1 cellular context compared by ENCODE assay signal in the genomic region with DNA sequence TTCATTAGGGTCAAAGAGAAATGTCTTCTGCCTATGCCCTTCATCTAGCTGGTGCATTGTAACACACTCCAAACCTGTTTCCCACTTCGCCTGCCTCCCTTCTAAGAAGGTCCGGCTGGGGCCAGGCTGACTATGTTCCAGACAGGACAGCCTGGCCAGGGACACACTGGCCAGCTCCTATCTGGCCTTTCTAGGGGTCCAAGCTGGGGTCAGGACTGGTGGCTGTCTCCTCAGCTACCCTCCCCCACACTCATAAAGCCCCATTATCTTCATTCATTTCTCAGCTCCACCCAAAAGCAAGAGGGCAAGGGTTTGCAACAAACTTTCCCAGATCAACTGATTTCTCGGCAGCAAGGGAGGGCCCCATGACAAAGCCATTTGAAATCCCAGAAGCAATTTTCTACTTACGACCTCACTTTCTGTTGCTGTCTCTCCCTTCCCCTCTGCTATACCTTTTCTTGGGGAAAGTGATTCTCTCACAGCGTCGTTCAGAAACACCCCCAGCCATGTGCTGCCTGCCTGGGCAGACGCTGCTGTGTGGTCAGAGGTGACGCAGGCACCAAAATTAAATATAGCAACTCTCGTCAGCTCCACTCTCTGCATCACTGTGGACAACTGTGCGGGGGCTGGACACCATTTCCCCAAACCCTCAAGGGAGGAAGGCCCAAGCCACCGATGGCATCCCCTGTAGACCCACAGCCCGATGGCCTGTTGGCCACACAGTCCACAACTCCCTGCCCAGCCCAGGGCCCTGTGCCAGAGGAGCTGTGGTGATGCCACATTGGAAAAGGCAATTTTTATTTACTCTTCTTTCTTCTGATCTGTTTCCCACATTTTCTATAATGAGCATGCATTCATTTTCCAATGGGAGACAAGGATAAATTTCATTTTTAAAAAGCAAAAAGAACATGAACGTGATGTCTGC.
TF ChIP-seq lines count a peak whose summit lies in the region.

No MANE protein-coding gene starts in this region.

TF ChIP-seq in K562, 482 proteins besides CTCF, POLR2A, EP300 and RAD21 (continued from another document and continues in another):
- TF ChIP-seq, protein P1, sequence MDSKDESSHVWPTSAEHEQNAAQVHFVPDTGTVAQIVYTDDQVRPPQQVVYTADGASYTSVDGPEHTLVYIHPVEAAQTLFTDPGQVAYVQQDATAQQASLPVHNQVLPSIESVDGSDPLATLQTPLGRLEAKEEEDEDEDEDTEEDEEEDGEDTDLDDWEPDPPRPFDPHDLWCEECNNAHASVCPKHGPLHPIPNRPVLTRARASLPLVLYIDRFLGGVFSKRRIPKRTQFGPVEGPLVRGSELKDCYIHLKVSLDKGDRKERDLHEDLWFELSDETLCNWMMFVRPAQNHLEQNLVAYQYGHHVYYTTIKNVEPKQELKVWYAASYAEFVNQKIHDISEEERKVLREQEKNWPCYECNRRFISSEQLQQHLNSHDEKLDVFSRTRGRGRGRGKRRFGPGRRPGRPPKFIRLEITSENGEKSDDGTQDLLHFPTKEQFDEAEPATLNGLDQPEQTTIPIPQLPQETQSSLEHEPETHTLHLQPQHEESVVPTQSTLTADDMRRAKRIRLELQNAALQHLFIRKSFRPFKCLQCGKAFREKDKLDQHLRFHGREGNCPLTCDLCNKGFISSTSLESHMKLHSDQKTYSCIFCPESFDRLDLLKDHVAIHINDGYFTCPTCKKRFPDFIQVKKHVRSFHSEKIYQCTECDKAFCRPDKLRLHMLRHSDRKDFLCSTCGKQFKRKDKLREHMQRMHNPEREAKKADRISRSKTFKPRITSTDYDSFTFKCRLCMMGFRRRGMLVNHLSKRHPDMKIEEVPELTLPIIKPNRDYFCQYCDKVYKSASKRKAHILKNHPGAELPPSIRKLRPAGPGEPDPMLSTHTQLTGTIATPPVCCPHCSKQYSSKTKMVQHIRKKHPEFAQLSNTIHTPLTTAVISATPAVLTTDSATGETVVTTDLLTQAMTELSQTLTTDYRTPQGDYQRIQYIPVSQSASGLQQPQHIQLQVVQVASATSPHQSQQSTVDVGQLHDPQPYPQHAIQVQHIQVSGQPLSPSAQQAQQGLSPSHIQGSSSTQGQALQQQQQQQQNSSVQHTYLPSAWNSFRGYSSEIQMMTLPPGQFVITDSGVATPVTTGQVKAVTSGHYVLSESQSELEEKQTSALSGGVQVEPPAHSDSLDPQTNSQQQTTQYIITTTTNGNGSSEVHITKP (IDR thresholded peaks at IDR 0.05; ENCODE audit: partially characterized antibody) = peak; percentile 18
- TF ChIP-seq ZNF224 (CRISPR knock-in tag; IDR thresholded peaks at IDR 0.05) (peak; percentile 18; the same call in 1 of the 2 replicates), NR4A1 (CRISPR knock-in tag; IDR thresholded peaks at IDR 0.05) (no peak; the same call in 1 of the 2 replicates), NR4A1 (tag; IDR thresholded peaks at IDR 0.05) (peak; percentile 77; the same call in 1 of the 2 replicates), NUFIP1 (IDR thresholded peaks at IDR 0.05; ENCODE audit: partially characterized antibody) (no peak), SMARCA4 (IDR thresholded peaks at IDR 0.05) (peak; percentile 46), CHAMP1 (IDR thresholded peaks at IDR 0.05) (no peak), ZBTB7A (IDR thresholded peaks at IDR 0.05; ENCODE audit: borderline replicate concordance, control insufficient read depth, low read depth, low read length) (peak; percentile 53; the same call in 1 of the 2 replicates), DPF2 (IDR thresholded peaks at IDR 0.05) (peak; percentile 71), PHF8 (IDR thresholded peaks at IDR 0.05; ENCODE audit: borderline replicate concordance, low read length) (0 out of 2 replicates have a peak, but pooled peaks have one; percentile 9), SIRT6 (IDR thresholded peaks at IDR 0.05; ENCODE audit: low read depth, low read length) (no peak), CSDE1 (IDR thresholded peaks at IDR 0.05) (no peak), MAFF (IDR thresholded peaks at IDR 0.05; ENCODE audit: low read length) (peak; percentile 18; the same call in 1 of the 2 replicates), ATF4 (CRISPR knock-in tag; IDR thresholded peaks at IDR 0.05) (peak; percentile 42; the same call in 1 of the 2 replicates), GABPA (tag; conservative IDR thresholded peaks at IDR 0.05; ENCODE audit: low read depth) (0 out of 2 replicates have a peak, but pooled peaks have one; percentile 30), BHLHE40 (IDR thresholded peaks at IDR 0.05; ENCODE audit: low read length) (no peak; the same call in 1 of the 2 replicates), ETV5 (CRISPR knock-in tag; IDR thresholded peaks at IDR 0.05; ENCODE audit: low read depth) (0 out of 2 replicates have a peak, but pooled peaks have one; percentile 13), MTA1 (IDR thresholded peaks at IDR 0.05; ENCODE audit: borderline replicate concordance) (peak; percentile 29; the same call in 1 of the 2 replicates), ZFX (CRISPR knock-in tag; IDR thresholded peaks at IDR 0.05) (peak; percentile 58; the same call in 1 of the 2 replicates), ZNF589 (CRISPR knock-in tag; IDR thresholded peaks at IDR 0.05; ENCODE audit: low read depth) (peak; percentile 90), ZNF583 (CRISPR knock-in tag; IDR thresholded peaks at IDR 0.05) (peak; percentile 51), LCOR (CRISPR knock-in tag; IDR thresholded peaks at IDR 0.05) (peak; percentile 52; the same call in 1 of the 2 replicates), MAX (CRISPR knock-in tag; IDR thresholded peaks at IDR 0.05) (peak; percentile 91), PYGO2 (tag; IDR thresholded peaks at IDR 0.05) (0 out of 2 replicates have a peak, but pooled peaks have one; percentile 5)
- TF ChIP-seq, protein P2, sequence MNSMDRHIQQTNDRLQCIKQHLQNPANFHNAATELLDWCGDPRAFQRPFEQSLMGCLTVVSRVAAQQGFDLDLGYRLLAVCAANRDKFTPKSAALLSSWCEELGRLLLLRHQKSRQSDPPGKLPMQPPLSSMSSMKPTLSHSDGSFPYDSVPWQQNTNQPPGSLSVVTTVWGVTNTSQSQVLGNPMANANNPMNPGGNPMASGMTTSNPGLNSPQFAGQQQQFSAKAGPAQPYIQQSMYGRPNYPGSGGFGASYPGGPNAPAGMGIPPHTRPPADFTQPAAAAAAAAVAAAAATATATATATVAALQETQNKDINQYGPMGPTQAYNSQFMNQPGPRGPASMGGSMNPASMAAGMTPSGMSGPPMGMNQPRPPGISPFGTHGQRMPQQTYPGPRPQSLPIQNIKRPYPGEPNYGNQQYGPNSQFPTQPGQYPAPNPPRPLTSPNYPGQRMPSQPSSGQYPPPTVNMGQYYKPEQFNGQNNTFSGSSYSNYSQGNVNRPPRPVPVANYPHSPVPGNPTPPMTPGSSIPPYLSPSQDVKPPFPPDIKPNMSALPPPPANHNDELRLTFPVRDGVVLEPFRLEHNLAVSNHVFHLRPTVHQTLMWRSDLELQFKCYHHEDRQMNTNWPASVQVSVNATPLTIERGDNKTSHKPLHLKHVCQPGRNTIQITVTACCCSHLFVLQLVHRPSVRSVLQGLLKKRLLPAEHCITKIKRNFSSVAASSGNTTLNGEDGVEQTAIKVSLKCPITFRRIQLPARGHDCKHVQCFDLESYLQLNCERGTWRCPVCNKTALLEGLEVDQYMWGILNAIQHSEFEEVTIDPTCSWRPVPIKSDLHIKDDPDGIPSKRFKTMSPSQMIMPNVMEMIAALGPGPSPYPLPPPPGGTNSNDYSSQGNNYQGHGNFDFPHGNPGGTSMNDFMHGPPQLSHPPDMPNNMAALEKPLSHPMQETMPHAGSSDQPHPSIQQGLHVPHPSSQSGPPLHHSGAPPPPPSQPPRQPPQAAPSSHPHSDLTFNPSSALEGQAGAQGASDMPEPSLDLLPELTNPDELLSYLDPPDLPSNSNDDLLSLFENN (IDR thresholded peaks at IDR 0.05; ENCODE audit: low read depth in 2 of 2, low read length in 2 of 2) = 0 out of 4 replicates have a peak, but pooled peaks of 1 of the 2 experiments have one; percentile 25
- TF ChIP-seq, protein P3, sequence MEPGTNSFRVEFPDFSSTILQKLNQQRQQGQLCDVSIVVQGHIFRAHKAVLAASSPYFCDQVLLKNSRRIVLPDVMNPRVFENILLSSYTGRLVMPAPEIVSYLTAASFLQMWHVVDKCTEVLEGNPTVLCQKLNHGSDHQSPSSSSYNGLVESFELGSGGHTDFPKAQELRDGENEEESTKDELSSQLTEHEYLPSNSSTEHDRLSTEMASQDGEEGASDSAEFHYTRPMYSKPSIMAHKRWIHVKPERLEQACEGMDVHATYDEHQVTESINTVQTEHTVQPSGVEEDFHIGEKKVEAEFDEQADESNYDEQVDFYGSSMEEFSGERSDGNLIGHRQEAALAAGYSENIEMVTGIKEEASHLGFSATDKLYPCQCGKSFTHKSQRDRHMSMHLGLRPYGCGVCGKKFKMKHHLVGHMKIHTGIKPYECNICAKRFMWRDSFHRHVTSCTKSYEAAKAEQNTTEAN (CRISPR knock-in tag; IDR thresholded peaks at IDR 0.05) = no peak
- TF ChIP-seq, protein P4, sequence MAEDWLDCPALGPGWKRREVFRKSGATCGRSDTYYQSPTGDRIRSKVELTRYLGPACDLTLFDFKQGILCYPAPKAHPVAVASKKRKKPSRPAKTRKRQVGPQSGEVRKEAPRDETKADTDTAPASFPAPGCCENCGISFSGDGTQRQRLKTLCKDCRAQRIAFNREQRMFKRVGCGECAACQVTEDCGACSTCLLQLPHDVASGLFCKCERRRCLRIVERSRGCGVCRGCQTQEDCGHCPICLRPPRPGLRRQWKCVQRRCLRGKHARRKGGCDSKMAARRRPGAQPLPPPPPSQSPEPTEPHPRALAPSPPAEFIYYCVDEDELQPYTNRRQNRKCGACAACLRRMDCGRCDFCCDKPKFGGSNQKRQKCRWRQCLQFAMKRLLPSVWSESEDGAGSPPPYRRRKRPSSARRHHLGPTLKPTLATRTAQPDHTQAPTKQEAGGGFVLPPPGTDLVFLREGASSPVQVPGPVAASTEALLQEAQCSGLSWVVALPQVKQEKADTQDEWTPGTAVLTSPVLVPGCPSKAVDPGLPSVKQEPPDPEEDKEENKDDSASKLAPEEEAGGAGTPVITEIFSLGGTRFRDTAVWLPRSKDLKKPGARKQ (CRISPR knock-in tag; IDR thresholded peaks at IDR 0.05) = no peak
- TF ChIP-seq, protein P5, sequence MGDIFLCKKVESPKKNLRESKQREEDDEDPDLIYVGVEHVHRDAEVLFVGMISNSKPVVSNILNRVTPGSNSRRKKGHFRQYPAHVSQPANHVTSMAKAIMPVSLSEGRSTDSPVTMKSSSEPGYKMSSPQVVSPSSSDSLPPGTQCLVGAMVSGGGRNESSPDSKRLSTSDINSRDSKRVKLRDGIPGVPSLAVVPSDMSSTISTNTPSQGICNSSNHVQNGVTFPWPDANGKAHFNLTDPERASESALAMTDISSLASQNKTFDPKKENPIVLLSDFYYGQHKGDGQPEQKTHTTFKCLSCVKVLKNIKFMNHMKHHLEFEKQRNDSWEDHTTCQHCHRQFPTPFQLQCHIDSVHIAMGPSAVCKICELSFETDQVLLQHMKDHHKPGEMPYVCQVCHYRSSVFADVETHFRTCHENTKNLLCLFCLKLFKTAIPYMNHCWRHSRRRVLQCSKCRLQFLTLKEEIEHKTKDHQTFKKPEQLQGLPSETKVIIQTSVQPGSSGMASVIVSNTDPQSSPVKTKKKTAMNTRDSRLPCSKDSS (IDR thresholded peaks at IDR 0.05; ENCODE audit: low read depth, partially characterized antibody) = no peak
- TF ChIP-seq, protein P6, sequence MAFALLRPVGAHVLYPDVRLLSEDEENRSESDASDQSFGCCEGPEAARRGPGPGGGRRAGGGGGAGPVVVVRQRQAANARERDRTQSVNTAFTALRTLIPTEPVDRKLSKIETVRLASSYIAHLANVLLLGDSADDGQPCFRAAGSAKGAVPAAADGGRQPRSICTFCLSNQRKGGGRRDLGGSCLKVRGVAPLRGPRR (CRISPR knock-in tag; IDR thresholded peaks at IDR 0.05) = peak; percentile 64; the same call in 1 of the 2 replicates
- TF ChIP-seq, protein P7, sequence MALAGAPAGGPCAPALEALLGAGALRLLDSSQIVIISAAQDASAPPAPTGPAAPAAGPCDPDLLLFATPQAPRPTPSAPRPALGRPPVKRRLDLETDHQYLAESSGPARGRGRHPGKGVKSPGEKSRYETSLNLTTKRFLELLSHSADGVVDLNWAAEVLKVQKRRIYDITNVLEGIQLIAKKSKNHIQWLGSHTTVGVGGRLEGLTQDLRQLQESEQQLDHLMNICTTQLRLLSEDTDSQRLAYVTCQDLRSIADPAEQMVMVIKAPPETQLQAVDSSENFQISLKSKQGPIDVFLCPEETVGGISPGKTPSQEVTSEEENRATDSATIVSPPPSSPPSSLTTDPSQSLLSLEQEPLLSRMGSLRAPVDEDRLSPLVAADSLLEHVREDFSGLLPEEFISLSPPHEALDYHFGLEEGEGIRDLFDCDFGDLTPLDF (CRISPR knock-in tag; IDR thresholded peaks at IDR 0.05) = 0 out of 2 replicates have a peak, but pooled peaks have one; percentile 41
- TF ChIP-seq, protein P8, sequence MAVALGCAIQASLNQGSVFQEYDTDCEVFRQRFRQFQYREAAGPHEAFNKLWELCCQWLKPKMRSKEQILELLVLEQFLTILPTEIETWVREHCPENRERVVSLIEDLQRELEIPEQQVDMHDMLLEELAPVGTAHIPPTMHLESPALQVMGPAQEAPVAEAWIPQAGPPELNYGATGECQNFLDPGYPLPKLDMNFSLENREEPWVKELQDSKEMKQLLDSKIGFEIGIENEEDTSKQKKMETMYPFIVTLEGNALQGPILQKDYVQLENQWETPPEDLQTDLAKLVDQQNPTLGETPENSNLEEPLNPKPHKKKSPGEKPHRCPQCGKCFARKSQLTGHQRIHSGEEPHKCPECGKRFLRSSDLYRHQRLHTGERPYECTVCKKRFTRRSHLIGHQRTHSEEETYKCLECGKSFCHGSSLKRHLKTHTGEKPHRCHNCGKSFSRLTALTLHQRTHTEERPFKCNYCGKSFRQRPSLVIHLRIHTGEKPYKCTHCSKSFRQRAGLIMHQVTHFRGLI (CRISPR knock-in tag; IDR thresholded peaks at IDR 0.05) = 0 out of 2 replicates have a peak, but pooled peaks have one; percentile 74
